Comparison of ENCODE assay signal across 25 cellular contexts in the genomic region with DNA sequence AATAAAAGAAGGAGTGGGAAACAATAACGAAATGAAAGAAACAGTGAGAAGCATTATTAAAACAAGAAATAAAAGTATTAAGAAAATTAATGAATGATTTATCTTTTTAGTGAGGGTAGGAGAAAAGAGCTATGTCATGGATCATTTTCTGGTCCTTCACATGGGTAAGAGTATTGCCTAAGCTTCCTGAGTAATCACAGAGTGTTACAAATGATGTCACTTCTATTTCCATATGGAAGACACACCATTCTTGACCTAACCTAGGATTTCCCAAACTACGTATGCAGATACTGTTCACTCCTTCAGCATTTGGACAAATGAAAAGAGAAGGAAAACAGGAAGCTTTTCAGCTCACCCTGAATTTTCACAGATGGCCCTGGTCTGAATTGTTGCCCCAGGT. TPM values are rescaled to one million over a fixed set of nuclear protein-coding genes. Genes with fewer than 3 reads are reported as not detected.
"Had no signal": no experiment of that assay in that cellular context is flagged by ENCODE, and none has a peak within 500 bp of the region (broad histone marks: within the 10 kb centered on the region; RNA-seq: fewer than 3 reads in every experiment).

No MANE protein-coding gene starts in this region.

- H3K27me3 ChIP-seq: vagina had no signal

- DNase-seq: activated CD4-positive, alpha-beta T cell treated with anti-CD3 and anti-CD28 coated beads for 1 hour; activated CD4-positive, alpha-beta T cell treated with anti-CD3 and anti-CD28 coated beads, Interleukin-2, amount 50 U/mL, for 1 hour; activated CD8-positive, alpha-beta T cell treated with anti-CD3 and anti-CD28 coated beads, Interleukin-2, amount 10 ng/mL, durations not matched to agents 7 days and 5 days; activated gamma-delta T cell; activated naive CD4-positive, alpha-beta T cell treated with anti-CD3 and anti-CD28 coated beads, Interleukin-2, amount 50 U/mL, for 16 hours; activated naive CD8-positive, alpha-beta T cell treated with anti-CD3 and anti-CD28 coated beads, Interleukin-2, amount 50 U/mL, for 24 hours; anterior cingulate cortex; body of pancreas; central memory CD4-positive, alpha-beta T cell; effector memory CD4-positive, alpha-beta T cell; glutamatergic neuron; hippocampal formation; kidney glomerular epithelial cell; left lung; midbrain; natural killer cell; retina; stimulated activated CD4-positive, alpha-beta T cell treated with anti-CD3 and anti-CD28 coated beads, Interleukin-4, amount 100 ng/mL, for 24 hours; stimulated activated naive CD4-positive, alpha-beta T cell treated with Interleukin-2 at 50 U/mL for 16 hours; WERI-Rb-1 had no signal

- H3K4me1 ChIP-seq: vagina had no signal

- H3K27ac ChIP-seq: body of pancreas, left lung, thoracic aorta, vagina, WERI-Rb-1 had no signal

- ATAC-seq: activated CD8-positive, alpha-beta T cell treated with anti-CD3 and anti-CD28 coated beads, Interleukin-2, amount 10 ng/mL, durations not matched to agents 7 days and 5 days; activated naive CD8-positive, alpha-beta T cell treated with anti-CD3 and anti-CD28 coated beads, Interleukin-2, amount 50 U/mL, for 24 hours; body of pancreas; esophagus mucosa; left lung; natural killer cell had no signal

- H3K4me3 ChIP-seq: body of pancreas, left lung, lung, thoracic aorta, vagina had no signal

- H3K9me3 ChIP-seq: body of pancreas, left lung, thoracic aorta, vagina had no signal

- H3K36me3 ChIP-seq: left lung, thoracic aorta, vagina, WERI-Rb-1 had no signal

RNA-seq across cellular contexts. Expression of a gene that starts 3.3 kb away (rescaled TPM):
- total RNA-seq: frontal cortex, natural killer cell had no signal
